ENCODE assay signal across 20 cellular contexts in the genomic region with DNA sequence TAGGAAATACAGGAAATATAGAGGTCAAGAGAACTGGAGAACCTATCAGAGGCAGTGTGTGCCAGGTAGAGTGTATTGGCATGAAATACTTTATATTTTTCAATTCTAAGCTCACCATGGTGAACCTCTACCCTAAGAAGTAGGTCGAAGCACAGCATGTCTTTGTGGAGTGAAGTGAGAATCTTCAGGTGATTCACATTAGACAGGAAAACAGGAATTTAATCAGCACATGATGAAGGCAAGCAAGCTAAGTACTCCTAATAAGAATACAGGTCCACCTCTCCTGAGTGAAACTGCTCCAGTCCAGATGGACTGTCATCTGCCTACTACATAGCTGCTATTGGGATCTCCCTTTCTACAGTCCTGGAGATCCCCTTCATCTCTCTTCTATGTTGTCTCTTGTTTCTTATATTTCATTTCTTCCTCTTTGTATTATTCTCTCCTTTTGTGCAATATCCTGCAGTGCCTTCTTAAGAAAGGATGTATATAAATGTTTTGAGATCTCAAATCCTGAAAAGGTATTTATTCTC.
DNase-seq lines count a peak whose midpoint lies in the region; ATAC-seq, FAIRE-seq and TF ChIP-seq lines count a peak whose summit lies in the region.
"Had no signal": no experiment of that assay in that cellular context is flagged by ENCODE, and none has a peak within 500 bp of the region (broad histone marks: within the 10 kb centered on the region; RNA-seq: fewer than 3 reads in every experiment).

No MANE protein-coding gene starts in this region.

- no peak overlapping the region for H3K27ac ChIP-seq in endothelial cell of umbilical vein (ENCODE audit: insufficient read depth, low read depth, low read length)
- H3K27ac ChIP-seq in right lobe of liver = no peak overlapping the region
- H3K27ac ChIP-seq: Peyer's patch, SK-N-MC had no signal

- H2AFZ ChIP-seq in endothelial cell of umbilical vein (ENCODE audit: low read depth, low read length) = no peak overlapping the region

- no peaks in the 10 kb centered on the region for H3K9me1 ChIP-seq in endothelial cell of umbilical vein (replicated peaks; ENCODE audit: control insufficient read depth, extremely low read depth, insufficient read depth, low read length)

- no peak for TF ChIP-seq POLR2A in endothelial cell of umbilical vein (IDR thresholded peaks at IDR 0.05; ENCODE audit: low read depth, low read length)
- TF ChIP-seq POLR2A in right lobe of liver (IDR thresholded peaks at IDR 0.05) = no peak

- H4K20me1 ChIP-seq in endothelial cell of umbilical vein (replicated peaks; ENCODE audit: control insufficient read depth, extremely low read depth, insufficient read depth, low read length) = no peaks in the 10 kb centered on the region

- peak; percentile 94 for ATAC-seq in GM18868 (IDR thresholded peaks at IDR 0.05; ENCODE audit: unreplicated experiment)
- ATAC-seq in HG02571 (IDR thresholded peaks at IDR 0.05; ENCODE audit: unreplicated experiment) = peak; percentile 56
- ATAC-seq in HG03039 (IDR thresholded peaks at IDR 0.05; ENCODE audit: unreplicated experiment) = peak; percentile 68
- no peak for ATAC-seq in activated T-cell treated with anti-CD3 and anti-CD28 coated beads, Interleukin-2, amount 50 U/mL, for 4 hours
- ATAC-seq in T-cell (replicated peaks in 1 of 4) = no peak
- ATAC-seq in right lobe of liver = no peak

- H3K4me3 Mint-ChIP-seq in activated T-cell treated with anti-CD3 and anti-CD28 coated beads, Interleukin-2, amount 50 U/mL, for 4 hours = no peak overlapping the region
- H3K4me3 Mint-ChIP-seq in T-cell = no peak overlapping the region
- H3K4me3 Mint-ChIP-seq: B cell; CD4-positive, CD25-positive, alpha-beta regulatory T cell; IgD-negative memory B cell had no signal

- POLR2A ChIA-PET in endothelial cell of umbilical vein (lab: Charles Lee) (no interaction called here), T-cell (lab: Charles Lee) (no interaction called here)

- peaks cover 14% of the 10 kb centered on the region for H3K36me3 Mint-ChIP-seq in activated T-cell treated with anti-CD3 and anti-CD28 coated beads, Interleukin-2, amount 50 U/mL, for 4 hours (ENCODE audit: insufficient read depth)
- peaks cover 32% of the 10 kb centered on the region for H3K36me3 Mint-ChIP-seq in T-cell

- FAIRE-seq in endothelial cell of umbilical vein (lab: Jason Lieb, UNC) = no peak

- H3K4me3 ChIP-seq in endothelial cell of umbilical vein (replicated peaks in 1 of 3; ENCODE audit: insufficient read depth in 1 of 3, low read depth in 1 of 3, low read length in 3 of 3) (no peak overlapping the region), right lobe of liver (no peak overlapping the region)
- H3K4me3 ChIP-seq: HAP-1, Peyer's patch, SK-N-MC had no signal

- H3K36me3 ChIP-seq in endothelial cell of umbilical vein (ENCODE audit: control insufficient read depth in 2 of 2, extremely low read depth in 1 of 2, insufficient read depth in 2 of 2, low read length in 2 of 2) = no peaks in the 10 kb centered on the region
- H3K36me3 ChIP-seq in right lobe of liver = peaks cover 0 to 2% (median 0%) of the 10 kb centered on the region in 4 donors

- BruUV-seq in endothelial cell of umbilical vein (replicated peaks; lab: Mats Ljungman, UMichigan) = no TSS peak

- H3K79me2 ChIP-seq in endothelial cell of umbilical vein (ENCODE audit: control insufficient read depth, insufficient read depth, low read length) = no peaks in the 10 kb centered on the region

- no peaks in the 10 kb centered on the region for H3K27me3 Mint-ChIP-seq in activated T-cell treated with anti-CD3 and anti-CD28 coated beads, Interleukin-2, amount 50 U/mL, for 4 hours (ENCODE audit: low read depth)
- H3K27me3 Mint-ChIP-seq in T-cell = no peaks in the 10 kb centered on the region
- H3K27me3 Mint-ChIP-seq: B cell; CD4-positive, CD25-positive, alpha-beta regulatory T cell; IgD-negative memory B cell had no signal

- intact Hi-C loops in endothelial cell of umbilical vein (cut with micrococcal nuclease) (no loop called here), right lobe of liver (cut with DNase I) (no loop called here)

- H3K4me1 ChIP-seq in endothelial cell of umbilical vein (ENCODE audit: control insufficient read depth, extremely low read depth, insufficient read depth, low read length) (no peaks in the 10 kb centered on the region), right lobe of liver (no peaks in the 10 kb centered on the region)
- H3K4me1 ChIP-seq: Peyer's patch had no signal

- peak; percentile 7 for DNase-seq in endothelial cell of umbilical vein (ENCODE audit: low read depth, low spot score)
- DNase-seq in activated T-cell treated with anti-CD3 and anti-CD28 coated beads, Interleukin-2, amount 50 U/mL, for 4 hours = no peak
- DNase-seq in T-cell = no peak
- no peak for DNase-seq in right lobe of liver
- DNase-seq: Calu3; CD4-positive, CD25-positive, alpha-beta regulatory T cell; DMS53; NCI-H1105; NCI-H1694; NCI-H510A treated with DMSO at 0.1 percent for 48 hours; Peyer's patch; Right ventricle myocardium superior; T-helper 1 cell had no signal

- WGBS in right lobe of liver (ENCODE audit: insufficient coverage, low coverage, low lambda C conversion rate, missing lambda C conversion rate) = 100% methylated on average over 1 of the region's 1 CpG

- H3K27me3 ChIP-seq in endothelial cell of umbilical vein (ENCODE audit: control insufficient read depth in 2 of 2, insufficient read depth in 2 of 2, low read length in 2 of 2) (no peaks in the 10 kb centered on the region), right lobe of liver (no peaks in the 10 kb centered on the region)
- H3K27me3 ChIP-seq: Peyer's patch had no signal

- no peak overlapping the region for H3K9ac ChIP-seq in endothelial cell of umbilical vein (replicated peaks; ENCODE audit: extremely low read depth, insufficient read depth, low read length)

- no peak overlapping the region for H3K27ac Mint-ChIP-seq in T-cell
- H3K27ac Mint-ChIP-seq: B cell, IgD-negative memory B cell had no signal

- CTCF ChIA-PET in endothelial cell of umbilical vein (lab: Charles Lee) = interaction anchor here (1.4 to 5.5 kb wide), 2 partner anchors 11 to 558 kb away, joined by 5 to 44 read pairs; no protein-coding TSS in a partner anchor
- CTCF ChIA-PET in T-cell (lab: Charles Lee) = interaction anchor here (0.6 to 2.5 kb wide), 4 partner anchors 10 to 55 kb away, joined by 3 to 10 read pairs (median 4); no protein-coding TSS in a partner anchor

- H3K9me3 Mint-ChIP-seq in activated T-cell treated with anti-CD3 and anti-CD28 coated beads, Interleukin-2, amount 50 U/mL, for 4 hours = no peaks in the 10 kb centered on the region
- H3K9me3 Mint-ChIP-seq in T-cell = no peaks in the 10 kb centered on the region
- H3K9me3 Mint-ChIP-seq: CD4-positive, CD25-positive, alpha-beta regulatory T cell; IgD-negative memory B cell had no signal

- dilution Hi-C loops in endothelial cell of umbilical vein (cut with MboI; ENCODE audit: extremely low pct_ligation_motif_present, low sequenced_read_pairs) = no loop called here

- H3K4me2 ChIP-seq in endothelial cell of umbilical vein (ENCODE audit: insufficient read depth, low read length) = no peak overlapping the region

- H3K9me3 ChIP-seq in endothelial cell of umbilical vein (replicated peaks; ENCODE audit: control insufficient read depth, insufficient read depth, low read length) (no peaks in the 10 kb centered on the region), right lobe of liver (no peaks in the 10 kb centered on the region)
- H3K9me3 ChIP-seq: HAP-1, Peyer's patch had no signal

- TF ChIP-seq CTCF in endothelial cell of umbilical vein (IDR thresholded peaks at IDR 0.05; ENCODE audit: extremely low read depth in 1 of 2, insufficient read depth in 1 of 2, low read depth in 1 of 2, low read length in 2 of 2) (no peak), right lobe of liver (IDR thresholded peaks at IDR 0.05) (no peak)

- H3K4me1 Mint-ChIP-seq in activated T-cell treated with anti-CD3 and anti-CD28 coated beads, Interleukin-2, amount 50 U/mL, for 4 hours (ENCODE audit: low read depth) = no peaks in the 10 kb centered on the region
- peaks cover 0 to 6% (median 0%) of the 10 kb centered on the region in 3 donors for H3K4me1 Mint-ChIP-seq in T-cell

TF ChIP-seq in endothelial cell of umbilical vein, 7 proteins besides CTCF, POLR2A, EP300 and RAD21:
- TF ChIP-seq EZH2 (IDR thresholded peaks at IDR 0.05; ENCODE audit: borderline replicate concordance, low read depth, low read length, severe bottlenecking) (no peak), MYC (IDR thresholded peaks at IDR 0.05; ENCODE audit: low read depth, low read length) (no peak), FOS (IDR thresholded peaks at IDR 0.05; ENCODE audit: borderline replicate concordance, insufficient read depth, low read length) (no peak), POLR2AphosphoS5 (IDR thresholded peaks at IDR 0.05; ENCODE audit: insufficient read depth, low read depth, low read length) (no peak), GATA2 (IDR thresholded peaks at IDR 0.05; ENCODE audit: insufficient read depth, insufficient read length, low read depth, low read length) (no peak), JUN (IDR thresholded peaks at IDR 0.05; ENCODE audit: borderline replicate concordance, insufficient read depth, insufficient read length, low read depth) (no peak)
- TF ChIP-seq, protein P1, sequence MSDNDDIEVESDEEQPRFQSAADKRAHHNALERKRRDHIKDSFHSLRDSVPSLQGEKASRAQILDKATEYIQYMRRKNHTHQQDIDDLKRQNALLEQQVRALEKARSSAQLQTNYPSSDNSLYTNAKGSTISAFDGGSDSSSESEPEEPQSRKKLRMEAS (IDR thresholded peaks at IDR 0.05; ENCODE audit: insufficient read depth, insufficient read length) = no peak

Comparison
In these comparisons a context has a peak if more than half of its experiments do, and no peak if none do; other contexts are left out.
1. ATAC-seq: peak in GM18868 (single experiment), HG02571 (single experiment) and HG03039 (single experiment); none in activated T-cell treated with anti-CD3 and anti-CD28 coated beads, Interleukin-2, amount 50 U/mL, for 4 hours (0 of 2), T-cell (0 of 4) and right lobe of liver (0 of 4).